27 cellular contexts compared by ENCODE assay signal in genomic region chr17:12739500-12739899, GRCh38. TPM values are rescaled to one million over a fixed set of nuclear protein-coding genes. Genes with fewer than 3 reads are reported as not detected.
"Had no signal": no experiment of that assay in that cellular context is flagged by ENCODE, and none has a peak within 500 bp of the region (broad histone marks: within the 10 kb centered on the region; RNA-seq: fewer than 3 reads in every experiment).

No MANE protein-coding gene starts in this region.

- H3K27ac ChIP-seq: left lung, neural progenitor cell, neutrophil, parathyroid adenoma, psoas muscle, right lobe of liver, tibial nerve, upper lobe of left lung had no signal

- H3K27me3 ChIP-seq: left lung, neural progenitor cell, neutrophil, right lobe of liver, tibial nerve, upper lobe of left lung had no signal

- H3K4me1 ChIP-seq: psoas muscle had no signal

- H3K36me3 ChIP-seq: left lung, neural progenitor cell, neutrophil, right lobe of liver, tibial nerve, upper lobe of left lung had no signal

- DNase-seq: hypothalamus; immature natural killer cell; kidney; left colon; left lung; mesendoderm; naive B cell; natural killer cell; nephron progenitor cell; occipital lobe; psoas muscle; right lobe of liver; stimulated activated CD4-positive, alpha-beta T cell treated with anti-CD3 and anti-CD28 coated beads, Interleukin-1b, Interleukin-23, amount 100 ng/mL, for 48 hours; stimulated activated CD4-positive, alpha-beta T cell treated with anti-CD3 and anti-CD28 coated beads, Interleukin-2, amount 100 ng/mL, for 48 hours; stimulated activated CD4-positive, alpha-beta T cell treated with anti-CD3 and anti-CD28 coated beads, Interleukin-4, amount 100 ng/mL, for 4 hours; stimulated activated CD8-positive, alpha-beta memory T cell treated with anti-CD3 and anti-CD28 coated beads, Interleukin-4, amount 100 ng/mL, for 48 hours; stimulated activated naive CD4-positive, alpha-beta T cell treated with Interleukin-2 at 50 U/mL for 16 hours; stimulated activated naive CD8-positive, alpha-beta T cell treated with anti-CD3 and anti-CD28 coated beads, Interleukin-15, amount 100 ng/mL, for 72 hours; substantia nigra; upper lobe of left lung had no signal

- H3K4me3 ChIP-seq: left lung, lung, neural progenitor cell, psoas muscle, right lobe of liver, smooth muscle cell, tibial nerve, upper lobe of left lung had no signal

- H3K9me3 ChIP-seq: left lung, neutrophil, psoas muscle, right lobe of liver, tibial nerve, upper lobe of left lung had no signal

RNA-seq across cellular contexts. Expression of gene ARHGAP44, which starts 49.8 kb away (rescaled TPM):
- total RNA-seq: mononuclear cell, natural killer cell had no signal
